22 cellular contexts compared by ENCODE assay signal in genomic region chr17:74755533-74755932, GRCh38. TPM values are rescaled to one million over a fixed set of nuclear protein-coding genes. Genes with fewer than 3 reads are reported as not detected.
DNase-seq lines count a peak whose midpoint lies in the region; ATAC-seq and TF ChIP-seq lines count a peak whose summit lies in the region.
"Had no signal": no experiment of that assay in that cellular context is flagged by ENCODE, and none has a peak within 500 bp of the region (broad histone marks: within the 10 kb centered on the region; RNA-seq: fewer than 3 reads in every experiment).

No MANE protein-coding gene starts in this region.

- peaks cover 94% of the 10 kb centered on the region for H3K4me1 ChIP-seq in CD8-positive, alpha-beta T cell (ENCODE audit: insufficient read depth, low read length)

- no peaks in the 10 kb centered on the region for H3K9me3 Mint-ChIP-seq in activated CD4-positive, alpha-beta T cell treated with anti-CD3 and anti-CD28 coated beads, Interleukin-2, amount 10 ng/mL, durations not matched to agents 7 days and 5 days
- no peaks in the 10 kb centered on the region for H3K9me3 Mint-ChIP-seq in CD8-positive, alpha-beta T cell
- H3K9me3 Mint-ChIP-seq in activated T-helper 2 cell treated with anti-CD3 and anti-CD28 coated beads, Interferon-gamma antibody, Interleukin-2, Interleukin-4, amounts not matched to agents 10 μg/mL and 5 μg/mL and 100 μg/mL, durations not matched to agents 14 hours and 24 hours and 36 hours: no peaks in the 10 kb centered on the region
- H3K9me3 Mint-ChIP-seq in naive thymus-derived CD8-positive, alpha-beta T cell: no peaks in the 10 kb centered on the region
- no peaks in the 10 kb centered on the region for H3K9me3 Mint-ChIP-seq in osteocyte (ENCODE audit: unreplicated experiment)
- H3K9me3 Mint-ChIP-seq: activated naive CD4-positive, alpha-beta T cell treated with anti-CD3 and anti-CD28 coated beads, Interleukin-2, amount 50 U/mL, for 72 hours had no signal

- peaks cover 5% of the 10 kb centered on the region for H3K36me3 ChIP-seq in CD8-positive, alpha-beta T cell (ENCODE audit: insufficient read depth, low read length)
- H3K36me3 ChIP-seq: lower lobe of right lung, tibial nerve had no signal

- peaks cover 45% of the 10 kb centered on the region for H3K36me3 Mint-ChIP-seq in activated CD4-positive, alpha-beta T cell treated with anti-CD3 and anti-CD28 coated beads, Interleukin-2, amount 10 ng/mL, durations not matched to agents 7 days and 5 days (ENCODE audit: low read depth)
- peaks cover 38% of the 10 kb centered on the region for H3K36me3 Mint-ChIP-seq in CD8-positive, alpha-beta T cell
- peaks cover 32% of the 10 kb centered on the region for H3K36me3 Mint-ChIP-seq in activated T-helper 2 cell treated with anti-CD3 and anti-CD28 coated beads, Interferon-gamma antibody, Interleukin-2, Interleukin-4, amounts not matched to agents 10 μg/mL and 5 μg/mL and 100 μg/mL, durations not matched to agents 14 hours and 24 hours and 36 hours (ENCODE audit: low read depth)
- H3K36me3 Mint-ChIP-seq in naive thymus-derived CD8-positive, alpha-beta T cell: peaks cover 0 to 34% (median 5%) of the 10 kb centered on the region in 3 donors
- H3K36me3 Mint-ChIP-seq in osteocyte (ENCODE audit: unreplicated experiment): peaks cover 14% of the 10 kb centered on the region

- H3K9me3 ChIP-seq in CD8-positive, alpha-beta T cell (ENCODE audit: low read length): no peaks in the 10 kb centered on the region
- H3K9me3 ChIP-seq: lower lobe of right lung, neutrophil, tibial nerve had no signal

- DNase-seq in activated CD4-positive, alpha-beta T cell treated with anti-CD3 and anti-CD28 coated beads, Interleukin-2, amount 10 ng/mL, durations not matched to agents 7 days and 5 days: no peak
- DNase-seq in activated CD4-positive, alpha-beta T cell treated with anti-CD3 and anti-CD28 coated beads for 1 hour: no peak
- no peak for DNase-seq in CD8-positive, alpha-beta T cell
- no peak for DNase-seq in activated T-helper 2 cell treated with anti-CD3 and anti-CD28 coated beads, Interferon-gamma antibody, Interleukin-2, Interleukin-4, amounts not matched to agents 10 μg/mL and 5 μg/mL and 100 μg/mL, durations not matched to agents 14 hours and 24 hours and 36 hours (ENCODE audit: low spot score)
- no peak for DNase-seq in naive thymus-derived CD8-positive, alpha-beta T cell
- DNase-seq in NCI-H2081 treated with DMSO at 0.1 percent for 48 hours (lab: John Stamatoyannopoulos, UW) (no peak), osteocyte (ENCODE audit: extremely low spot score, unreplicated experiment) (no peak)
- DNase-seq: activated CD4-positive, alpha-beta T cell treated with anti-CD3 and anti-CD28 coated beads, Interleukin-2, amount 50 U/mL, for 48 hours; activated T-cell treated with anti-CD3 and anti-CD28 coated beads, Interleukin-2, amount 50 U/mL, for 48 hours; lower lobe of right lung; NCI-H1105 treated with DMSO at 0.1 percent for 48 hours; NCI-H2107; NCI-H510A had no signal

- no peaks in the 10 kb centered on the region for H3K27me3 Mint-ChIP-seq in activated CD4-positive, alpha-beta T cell treated with anti-CD3 and anti-CD28 coated beads, Interleukin-2, amount 10 ng/mL, durations not matched to agents 7 days and 5 days
- no peaks in the 10 kb centered on the region for H3K27me3 Mint-ChIP-seq in CD8-positive, alpha-beta T cell (ENCODE audit: low read depth)
- H3K27me3 Mint-ChIP-seq in activated T-helper 2 cell treated with anti-CD3 and anti-CD28 coated beads, Interferon-gamma antibody, Interleukin-2, Interleukin-4, amounts not matched to agents 10 μg/mL and 5 μg/mL and 100 μg/mL, durations not matched to agents 14 hours and 24 hours and 36 hours (ENCODE audit: low read depth): no peaks in the 10 kb centered on the region
- H3K27me3 Mint-ChIP-seq in naive thymus-derived CD8-positive, alpha-beta T cell: no peaks in the 10 kb centered on the region
- no peaks in the 10 kb centered on the region for H3K27me3 Mint-ChIP-seq in osteocyte (ENCODE audit: unreplicated experiment)

- POLR2A ChIA-PET in activated CD4-positive, alpha-beta T cell treated with anti-CD3 and anti-CD28 coated beads, Interleukin-2, amount 10 ng/mL, durations not matched to agents 7 days and 5 days (lab: Charles Lee): no interaction called here
- POLR2A ChIA-PET in CD8-positive, alpha-beta T cell (lab: Charles Lee): interaction anchor here (0.6 to 6.4 kb wide), 4 partner anchors 10 to 26 kb away, joined by 3 to 42 read pairs (median 6); partner anchors contain the start of gene RAB37
- POLR2A ChIA-PET in naive thymus-derived CD8-positive, alpha-beta T cell (lab: Charles Lee): interaction anchor here (0.9 to 13.2 kb wide), 7 partner anchors 9 to 110 kb away, joined by 3 to 200 read pairs (median 4); partner anchors contain the start of genes NAT9 and RAB37

- no peak for TF ChIP-seq CTCF in CD8-positive, alpha-beta T cell (IDR thresholded peaks at IDR 0.05)
- no peak for TF ChIP-seq CTCF in osteocyte (IDR thresholded peaks at IDR 0.05)

- intact Hi-C loops in CD8-positive, alpha-beta T cell (cut with DNase I, micrococcal nuclease): no loop called here
- intact Hi-C loops in activated T-helper 2 cell treated with anti-CD3 and anti-CD28 coated beads, Interferon-gamma antibody, Interleukin-2, Interleukin-4, amounts not matched to agents 10 μg/mL and 5 μg/mL and 100 μg/mL, durations not matched to agents 14 hours and 24 hours and 36 hours (cut with micrococcal nuclease): no loop called here

- no peak for ATAC-seq in CD8-positive, alpha-beta T cell
- no peak for ATAC-seq in naive thymus-derived CD8-positive, alpha-beta T cell
- no peak for ATAC-seq in activated CD4-positive, CD25-positive, alpha-beta regulatory T cell treated with anti-CD3 and anti-CD28 coated beads, Interleukin-2, amount 50 U/mL, for 24 hours
- ATAC-seq: activated naive CD4-positive, alpha-beta T cell treated with anti-CD3 and anti-CD28 coated beads, Interleukin-2, amount 50 U/mL, for 72 hours; lower lobe of right lung; Panc1 had no signal

- H3K27ac ChIP-seq in CD8-positive, alpha-beta T cell (ENCODE audit: low read depth, low read length): no peak overlapping the region
- H3K27ac ChIP-seq: lower lobe of right lung had no signal

- peak overlapping the region; percentile 25 for H3K27ac Mint-ChIP-seq in activated CD4-positive, alpha-beta T cell treated with anti-CD3 and anti-CD28 coated beads, Interleukin-2, amount 10 ng/mL, durations not matched to agents 7 days and 5 days
- peak overlapping the region; percentile 96 for H3K27ac Mint-ChIP-seq in CD8-positive, alpha-beta T cell
- H3K27ac Mint-ChIP-seq in activated T-helper 2 cell treated with anti-CD3 and anti-CD28 coated beads, Interferon-gamma antibody, Interleukin-2, Interleukin-4, amounts not matched to agents 10 μg/mL and 5 μg/mL and 100 μg/mL, durations not matched to agents 14 hours and 24 hours and 36 hours: peak overlapping the region; percentile 26
- H3K27ac Mint-ChIP-seq in naive thymus-derived CD8-positive, alpha-beta T cell: peak overlapping the region in 9 of 10 donors; percentile 41 to 97 (median 87)
- H3K27ac Mint-ChIP-seq in osteocyte (ENCODE audit: unreplicated experiment): no peak overlapping the region

- CTCF ChIA-PET in activated CD4-positive, alpha-beta T cell treated with anti-CD3 and anti-CD28 coated beads, Interleukin-2, amount 10 ng/mL, durations not matched to agents 7 days and 5 days (lab: Charles Lee): interaction anchor here (0.7 to 2.4 kb wide), 8 partner anchors 10 to 462 kb away, joined by 3 to 8 read pairs (median 4); no protein-coding TSS in a partner anchor
- CTCF ChIA-PET in CD8-positive, alpha-beta T cell (lab: Charles Lee): interaction anchor here (0.6 to 9.1 kb wide), 8 partner anchors 8 to 97 kb away, joined by 3 to 67 read pairs (median 8); partner anchors contain the start of gene RAB37

- H3K4me3 Mint-ChIP-seq in activated CD4-positive, alpha-beta T cell treated with anti-CD3 and anti-CD28 coated beads, Interleukin-2, amount 10 ng/mL, durations not matched to agents 7 days and 5 days: no peak overlapping the region
- peak overlapping the region; percentile 98 for H3K4me3 Mint-ChIP-seq in CD8-positive, alpha-beta T cell
- H3K4me3 Mint-ChIP-seq in activated T-helper 2 cell treated with anti-CD3 and anti-CD28 coated beads, Interferon-gamma antibody, Interleukin-2, Interleukin-4, amounts not matched to agents 10 μg/mL and 5 μg/mL and 100 μg/mL, durations not matched to agents 14 hours and 24 hours and 36 hours (ENCODE audit: low read depth): no peak overlapping the region
- H3K4me3 Mint-ChIP-seq in naive thymus-derived CD8-positive, alpha-beta T cell: peak overlapping the region in 7 of 10 donors; percentile 24 to 99 (median 96)
- H3K4me3 Mint-ChIP-seq in osteocyte (ENCODE audit: unreplicated experiment): no peak overlapping the region

- peaks cover 89% of the 10 kb centered on the region for H3K4me1 Mint-ChIP-seq in activated CD4-positive, alpha-beta T cell treated with anti-CD3 and anti-CD28 coated beads, Interleukin-2, amount 10 ng/mL, durations not matched to agents 7 days and 5 days
- H3K4me1 Mint-ChIP-seq in CD8-positive, alpha-beta T cell (ENCODE audit: low read depth): peaks cover 92% of the 10 kb centered on the region
- H3K4me1 Mint-ChIP-seq in activated T-helper 2 cell treated with anti-CD3 and anti-CD28 coated beads, Interferon-gamma antibody, Interleukin-2, Interleukin-4, amounts not matched to agents 10 μg/mL and 5 μg/mL and 100 μg/mL, durations not matched to agents 14 hours and 24 hours and 36 hours (ENCODE audit: low read depth): peaks cover 67% of the 10 kb centered on the region
- peaks cover 51 to 97% (median 94%) of the 10 kb centered on the region in 4 donors for H3K4me1 Mint-ChIP-seq in naive thymus-derived CD8-positive, alpha-beta T cell
- H3K4me1 Mint-ChIP-seq in osteocyte (ENCODE audit: unreplicated experiment): peaks cover 78% of the 10 kb centered on the region

- H3K27me3 ChIP-seq in CD8-positive, alpha-beta T cell (ENCODE audit: insufficient read depth, low read length): no peaks in the 10 kb centered on the region
- H3K27me3 ChIP-seq: neutrophil, tibial nerve had no signal

- no peak overlapping the region for H3K4me3 ChIP-seq in CD8-positive, alpha-beta T cell (ENCODE audit: low read depth, low read length)
- H3K4me3 ChIP-seq: lower lobe of right lung, tibial nerve had no signal

RNA-seq across cellular contexts. Expression of gene NHERF1, which starts 7.1 kb away (rescaled TPM):
- 100 to 1,000 TPM; 254 to 281 TPM for total RNA-seq in activated CD4-positive, alpha-beta T cell treated with anti-CD3 and anti-CD28 coated beads, Interleukin-2, amount 10 ng/mL, durations not matched to agents 7 days and 5 days
- 10 to 100 TPM; 72.5 to 73.7 TPM for total RNA-seq in CD8-positive, alpha-beta T cell
- 129 and 133 TPM in 2 replicates for total RNA-seq in activated T-helper 2 cell treated with anti-CD3 and anti-CD28 coated beads, Interferon-gamma antibody, Interleukin-2, Interleukin-4, amounts not matched to agents 10 μg/mL and 5 μg/mL and 100 μg/mL, durations not matched to agents 14 hours and 24 hours and 36 hours
- total RNA-seq in naive thymus-derived CD8-positive, alpha-beta T cell: 100 to 1,000 TPM; 158 to 164 TPM
- polyA plus RNA-seq in naive thymus-derived CD8-positive, alpha-beta T cell: 100 to 1,000 TPM; 277 to 351 (median 324) TPM
- total RNA-seq in osteocyte: 117 and 125 TPM in 2 replicates

RNA-seq across cellular contexts. Expression of gene RAB37, which starts 18.5 kb away (rescaled TPM):
- total RNA-seq in activated CD4-positive, alpha-beta T cell treated with anti-CD3 and anti-CD28 coated beads, Interleukin-2, amount 10 ng/mL, durations not matched to agents 7 days and 5 days: 10 to 100 TPM; 28.2 to 30.4 TPM
- 10 to 100 TPM; 33.7 to 36.0 TPM for total RNA-seq in CD8-positive, alpha-beta T cell
- 9.7 and 12.1 TPM in 2 replicates for total RNA-seq in activated T-helper 2 cell treated with anti-CD3 and anti-CD28 coated beads, Interferon-gamma antibody, Interleukin-2, Interleukin-4, amounts not matched to agents 10 μg/mL and 5 μg/mL and 100 μg/mL, durations not matched to agents 14 hours and 24 hours and 36 hours
- 10 to 100 TPM; 34.0 to 35.9 TPM for total RNA-seq in naive thymus-derived CD8-positive, alpha-beta T cell
- 100 to 1,000 TPM in 1 of 3 donors, 10 to 100 TPM in 2; 55.3 to 108 (median 76.0) TPM for polyA plus RNA-seq in naive thymus-derived CD8-positive, alpha-beta T cell
- not detected in 2 replicates for total RNA-seq in osteocyte

RNA-seq across cellular contexts. Expression of gene NAT9, which starts 20.6 kb away (rescaled TPM):
- 10 to 100 TPM; 28.6 to 34.4 TPM for total RNA-seq in activated CD4-positive, alpha-beta T cell treated with anti-CD3 and anti-CD28 coated beads, Interleukin-2, amount 10 ng/mL, durations not matched to agents 7 days and 5 days
- 10 to 100 TPM; 37.9 to 41.1 TPM for total RNA-seq in CD8-positive, alpha-beta T cell
- 55.3 TPM in 2 replicates for total RNA-seq in activated T-helper 2 cell treated with anti-CD3 and anti-CD28 coated beads, Interferon-gamma antibody, Interleukin-2, Interleukin-4, amounts not matched to agents 10 μg/mL and 5 μg/mL and 100 μg/mL, durations not matched to agents 14 hours and 24 hours and 36 hours
- total RNA-seq in naive thymus-derived CD8-positive, alpha-beta T cell: 10 to 100 TPM; 66.5 to 71.5 TPM
- polyA plus RNA-seq in naive thymus-derived CD8-positive, alpha-beta T cell: 10 to 100 TPM in 2 of 3 donors, 1 to 10 TPM in 1; 9.8 to 28.3 (median 20.2) TPM
- total RNA-seq in osteocyte: 48.6 and 52.5 TPM in 2 replicates

RNA-seq across cellular contexts. Expression of gene CD300LF, which starts 42.8 kb away (rescaled TPM):
- total RNA-seq in activated CD4-positive, alpha-beta T cell treated with anti-CD3 and anti-CD28 coated beads, Interleukin-2, amount 10 ng/mL, durations not matched to agents 7 days and 5 days: not detected
- not detected for total RNA-seq in CD8-positive, alpha-beta T cell
- not detected in 2 replicates for total RNA-seq in activated T-helper 2 cell treated with anti-CD3 and anti-CD28 coated beads, Interferon-gamma antibody, Interleukin-2, Interleukin-4, amounts not matched to agents 10 μg/mL and 5 μg/mL and 100 μg/mL, durations not matched to agents 14 hours and 24 hours and 36 hours
- total RNA-seq in naive thymus-derived CD8-positive, alpha-beta T cell: under 1 TPM in 1 of 2 experiments, not detected in 1; 0.36 TPM
- polyA plus RNA-seq in naive thymus-derived CD8-positive, alpha-beta T cell: not detected
- not detected in 2 replicates for total RNA-seq in osteocyte
- total RNA-seq: activated naive CD4-positive, alpha-beta T cell treated with anti-CD3 and anti-CD28 coated beads, Interleukin-2, amount 50 U/mL, for 72 hours; chondrocyte; G401; T-helper 2 cell treated with Interferon-gamma antibody and Interleukin-4, amounts not matched to agents 100 ng/mL and 5 ng/mL, for 36 hours had no signal
- polyA plus RNA-seq: keratinocyte had no signal

Comparison
In these comparisons a context has a peak if more than half of its experiments do, and no peak if none do; other contexts are left out.
1. H3K4me3 Mint-ChIP-seq: peak in CD8-positive, alpha-beta T cell (single experiment) and naive thymus-derived CD8-positive, alpha-beta T cell (7 of 10); none in activated CD4-positive, alpha-beta T cell treated with anti-CD3 and anti-CD28 coated beads, Interleukin-2, amount 10 ng/mL, durations not matched to agents 7 days and 5 days (single experiment), activated T-helper 2 cell treated with anti-CD3 and anti-CD28 coated beads, Interferon-gamma antibody, Interleukin-2, Interleukin-4, amounts not matched to agents 10 μg/mL and 5 μg/mL and 100 μg/mL, durations not matched to agents 14 hours and 24 hours and 36 hours (single experiment) and osteocyte (single experiment).